10 cellular contexts compared by ENCODE assay signal in genomic region chr12:57763881-57764661, GRCh38. TPM values are rescaled to one million over a fixed set of nuclear protein-coding genes. Genes with fewer than 3 reads are reported as not detected.
A peak's percentile ranks its signal among the peaks of the same experiment; 100 is the strongest.
DNase-seq lines count a peak whose midpoint lies in the region; ATAC-seq, FAIRE-seq and TF ChIP-seq lines count a peak whose summit lies in the region.
"Had no signal": no experiment of that assay in that cellular context is flagged by ENCODE, and none has a peak within 500 bp of the region (broad histone marks: within the 10 kb centered on the region; RNA-seq: fewer than 3 reads in every experiment).

No MANE protein-coding gene starts in this region.

- H3K9ac ChIP-seq in kidney (ENCODE audit: low read length in 2 of 2), result no peak overlapping the region

- peak overlapping the region; percentile 11 to 83 for H3K27ac Mint-ChIP-seq in activated naive CD4-positive, alpha-beta T cell treated with anti-CD3 and anti-CD28 coated beads, Interleukin-2, amount 50 U/mL, for 72 hours

- H3K27ac ChIP-seq in C4-2B, result peak overlapping the region; percentile 53
- no peak overlapping the region for H3K27ac ChIP-seq in HEK293 (ENCODE audit: extremely low read depth, low read depth, low read length)
- no peak overlapping the region for H3K27ac ChIP-seq in kidney (ENCODE audit: low read depth in 2 of 2, low read length in 2 of 2)
- H3K27ac ChIP-seq: neutrophil had no signal

- no peak for DNase-seq in activated naive CD4-positive, alpha-beta T cell treated with anti-CD3 and anti-CD28 coated beads, Interleukin-2, amount 50 U/mL, for 72 hours (ENCODE audit: low spot score in 2 of 2)
- DNase-seq in kidney (peak; percentile 29), amygdala (lab: John Stamatoyannopoulos, UW) (no peak), inferior parietal cortex (ENCODE audit: extremely low spot score) (no peak), HK-2 (ENCODE audit: unreplicated experiment) (no peak)
- DNase-seq: C1 segment of cervical spinal cord had no signal

- CTCF ChIA-PET in HEK293 (lab: Yijun Ruan, JAX), result interaction anchor here (0.7 to 3.8 kb wide), 4 partner anchors 8 to 141 kb away, joined by 3 to 26 read pairs (median 3); partner anchors contain the start of genes MARCHF9 and TSFM

- POLR2A ChIA-PET in HEK293 (lab: Yijun Ruan, JAX), result interaction anchor here (0.8 kb wide), 1 partner anchor 16 kb away, joined by 3 read pairs; no protein-coding TSS in a partner anchor

- H3K9me3 Mint-ChIP-seq in activated naive CD4-positive, alpha-beta T cell treated with anti-CD3 and anti-CD28 coated beads, Interleukin-2, amount 50 U/mL, for 72 hours, result no peaks in the 10 kb centered on the region

- H3K4me3 ChIP-seq in HEK293 (ENCODE audit: low read depth, low read length), result no peak overlapping the region
- H3K4me3 ChIP-seq in kidney (ENCODE audit: low read length in 2 of 2), result peak overlapping the region in 1 of 2 donors; percentile 55

- no peaks in the 10 kb centered on the region for H3K9me3 ChIP-seq in HEK293 (ENCODE audit: control insufficient read depth, insufficient read depth, low read depth, low read length)
- no peaks in the 10 kb centered on the region for H3K9me3 ChIP-seq in kidney (ENCODE audit: control insufficient read depth in 1 of 2, low read length in 2 of 2)
- H3K9me3 ChIP-seq: neutrophil had no signal

- H3K36me3 Mint-ChIP-seq in activated naive CD4-positive, alpha-beta T cell treated with anti-CD3 and anti-CD28 coated beads, Interleukin-2, amount 50 U/mL, for 72 hours, result peaks cover 15 to 25% of the 10 kb centered on the region in 2 donors

- H3K36me3 ChIP-seq in HEK293 (ENCODE audit: control insufficient read depth in 2 of 2, insufficient read depth in 1 of 2, low read length in 2 of 2) (peaks cover 0 to 32% of the 10 kb centered on the region in 2 experiments; a peak in 2 of 3 replicates), kidney (ENCODE audit: control insufficient read depth in 1 of 2, insufficient read depth in 2 of 2, low read length in 2 of 2) (peaks cover 0 to 5% of the 10 kb centered on the region in 2 donors)
- H3K36me3 ChIP-seq: neutrophil had no signal

- no peak for FAIRE-seq in kidney (lab: Jason Lieb, UNC)

- intact Hi-C loops in kidney (cut with DNase I), result no loop called here

- TF ChIP-seq CTCF in C4-2B (conservative IDR thresholded peaks at IDR 0.05), result no peak
- TF ChIP-seq CTCF in HEK293 (tag by site-specific recombination; IDR thresholded peaks at IDR 0.05), result no peak
- TF ChIP-seq CTCF in kidney (IDR thresholded peaks at IDR 0.05; ENCODE audit: borderline replicate concordance, extremely low read depth, insufficient read depth), result no peak

- ATAC-seq in activated naive CD4-positive, alpha-beta T cell treated with anti-CD3 and anti-CD28 coated beads, Interleukin-2, amount 50 U/mL, for 72 hours, result no peak
- ATAC-seq in GM18873 (IDR thresholded peaks at IDR 0.05; ENCODE audit: low FRiP score, unreplicated experiment), result no peak

- H3K4me1 ChIP-seq in HEK293 (ENCODE audit: control insufficient read depth, insufficient read depth, low read length), result peaks cover 15% of the 10 kb centered on the region
- peaks cover 17 to 26% of the 10 kb centered on the region in 2 donors for H3K4me1 ChIP-seq in kidney (ENCODE audit: control insufficient read depth in 1 of 2, insufficient read depth in 1 of 2, low read depth in 1 of 2, low read length in 2 of 2)

TF ChIP-seq in HEK293, 187 proteins besides CTCF, POLR2A, EP300 and RAD21:
- TF ChIP-seq SCRT2 (tag by site-specific recombination; IDR thresholded peaks at IDR 0.05), result peak; percentile 60
- no peak for TF ChIP-seq ZNF174 (tag by site-specific recombination; IDR thresholded peaks at IDR 0.05)

RNA-seq across cellular contexts. Expression of gene CYP27B1, which starts 2.8 kb away (rescaled TPM):
- total RNA-seq in activated naive CD4-positive, alpha-beta T cell treated with anti-CD3 and anti-CD28 coated beads, Interleukin-2, amount 50 U/mL, for 72 hours, result 10 to 100 TPM in 1 of 2 donors, 1 to 10 TPM in 1; 7.6 to 14.7 TPM
- 3.5 TPM for total RNA-seq in kidney
- polyA plus RNA-seq in kidney (ENCODE audit: insufficient read depth, low read depth, low replicate concordance), result 33.4 TPM

RNA-seq across cellular contexts. Expression of gene METTL1, which starts 7.8 kb away (rescaled TPM):
- 10 to 100 TPM; 21.3 to 28.5 TPM for total RNA-seq in activated naive CD4-positive, alpha-beta T cell treated with anti-CD3 and anti-CD28 coated beads, Interleukin-2, amount 50 U/mL, for 72 hours
- total RNA-seq in kidney, result 23.4 TPM
- 69.4 TPM for polyA plus RNA-seq in kidney (ENCODE audit: insufficient read depth, low read depth, low replicate concordance)

RNA-seq across cellular contexts. Expression of gene EEF1AKMT3, which starts 8.3 kb away (rescaled TPM):
- total RNA-seq in activated naive CD4-positive, alpha-beta T cell treated with anti-CD3 and anti-CD28 coated beads, Interleukin-2, amount 50 U/mL, for 72 hours, result 1 to 10 TPM; 3.1 to 3.6 TPM
- 10.4 TPM for total RNA-seq in kidney
- 15.3 TPM for polyA plus RNA-seq in kidney (ENCODE audit: insufficient read depth, low read depth, low replicate concordance)

RNA-seq across cellular contexts. Expression of gene MARCHF9, which starts 9.2 kb away (rescaled TPM):
- 10 to 100 TPM; 17.4 to 26.4 TPM for total RNA-seq in activated naive CD4-positive, alpha-beta T cell treated with anti-CD3 and anti-CD28 coated beads, Interleukin-2, amount 50 U/mL, for 72 hours
- 22.9 TPM for total RNA-seq in kidney
- polyA plus RNA-seq in kidney (ENCODE audit: insufficient read depth, low read depth, low replicate concordance), result 38.4 TPM

RNA-seq across cellular contexts. Expression of gene CDK4, which starts 12.0 kb away (rescaled TPM):
- 100 to 1,000 TPM; 183 to 191 TPM for total RNA-seq in activated naive CD4-positive, alpha-beta T cell treated with anti-CD3 and anti-CD28 coated beads, Interleukin-2, amount 50 U/mL, for 72 hours
- total RNA-seq in kidney, result 69.1 TPM
- 118 TPM for polyA plus RNA-seq in kidney (ENCODE audit: insufficient read depth, low read depth, low replicate concordance)
